In the genomic region with DNA sequence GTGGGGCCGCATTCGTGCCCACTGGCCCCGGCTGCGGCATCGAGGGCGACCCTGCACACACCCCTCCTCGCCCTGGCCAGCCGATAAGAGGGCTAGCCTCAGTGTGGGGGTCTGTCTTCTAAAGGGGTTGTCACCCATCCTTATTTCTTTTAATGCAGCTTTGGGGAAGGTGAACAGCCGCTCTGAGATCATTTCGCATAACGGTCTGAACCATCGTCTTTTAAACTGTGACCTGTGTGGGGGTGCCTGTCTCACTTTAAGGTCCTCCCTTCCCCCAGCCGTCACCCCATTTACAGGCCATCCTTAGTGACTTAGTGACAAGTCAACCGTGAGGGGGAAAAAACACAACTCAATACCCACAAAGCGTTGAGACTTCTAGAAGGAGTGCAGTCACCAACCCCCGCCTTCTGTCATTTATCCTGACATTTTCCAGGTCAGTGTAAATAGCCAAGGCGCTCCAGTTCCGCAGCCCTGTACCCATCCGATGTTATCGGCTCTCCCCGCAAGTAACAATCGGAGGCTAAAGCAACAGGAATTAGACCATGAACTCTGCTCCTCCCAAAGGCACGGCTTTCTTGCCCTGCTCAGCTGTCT, we compare ENCODE assay signal across 7 cellular contexts. TPM values are rescaled to one million over a fixed set of nuclear protein-coding genes. Genes with fewer than 3 reads are reported as not detected.
DNase-seq lines count a peak whose midpoint lies in the region; FAIRE-seq and TF ChIP-seq lines count a peak whose summit lies in the region.

No MANE protein-coding gene starts in this region.

- in situ Hi-C loops in GM13976 (cut with MboI; ENCODE audit: low sequenced_read_pairs, unreplicated experiment) = loop anchor here (25.0 kb wide), 1 partner anchor 104 kb away; no protein-coding TSS in a partner anchor

- H3K36me3 ChIP-seq in bronchial epithelial cell (ENCODE audit: control insufficient read depth, insufficient read depth, low read length) (no peaks in the 10 kb centered on the region), kidney epithelial cell (ENCODE audit: control insufficient read depth, insufficient read depth, low read length) (no peaks in the 10 kb centered on the region)

- H3K4me3 ChIP-seq in bronchial epithelial cell (ENCODE audit: low read depth, low read length) (peak overlapping the region; percentile 84), kidney epithelial cell (ENCODE audit: low read depth, low read length) (peak overlapping the region; percentile 75)

- H3K27me3 ChIP-seq in bronchial epithelial cell (ENCODE audit: control insufficient read depth, insufficient read depth, low read length) (no peaks in the 10 kb centered on the region), kidney epithelial cell (ENCODE audit: control insufficient read depth, insufficient read depth, low read length) (no peaks in the 10 kb centered on the region)

- FAIRE-seq in H54 (lab: Jason Lieb, UNC) = no peak
- no peak for FAIRE-seq in bronchial epithelial cell (lab: Jason Lieb, UNC)

- 0 out of 2 replicates have a peak, but pooled peaks have one; percentile 15 for TF ChIP-seq POLR2A in H54 (IDR thresholded peaks at IDR 0.05; ENCODE audit: low read depth, low read length)

- DNase-seq in GM13976 (ENCODE audit: low spot score) (peak; percentile 41), H54 (ENCODE audit: insufficient read length, low spot score) (no peak), NAMALWA (ENCODE audit: low spot score) (peak; percentile 65), bronchial epithelial cell (ENCODE audit: low read depth) (no peak), kidney epithelial cell (ENCODE audit: low read depth) (no peak), epidermal melanocyte (ENCODE audit: insufficient read length, low spot score) (no peak)
- DNase-seq in stimulated activated CD8-positive, alpha-beta memory T cell treated with anti-CD3 and anti-CD28 coated beads, Interleukin-12 subunit alpha, Interleukin-12 subunit beta, amount 100 ng/mL, for 4 hours (ENCODE audit: low read depth) = peak; percentile 0

- TF ChIP-seq CTCF in GM13976 (IDR thresholded peaks at IDR 0.05; ENCODE audit: borderline replicate concordance, control extremely low read depth, extremely low read depth, insufficient read depth, missing control alignments) = no peak
- TF ChIP-seq CTCF in bronchial epithelial cell (IDR thresholded peaks at IDR 0.05; ENCODE audit: insufficient read depth, low read length, severe bottlenecking) = no peak
- no peak for TF ChIP-seq CTCF in kidney epithelial cell (IDR thresholded peaks at IDR 0.05; ENCODE audit: insufficient read depth, low read length, poor library complexity, severe bottlenecking)

RNA-seq across cellular contexts. Expression of a gene that starts 0.5 kb away (rescaled TPM):
- total RNA-seq in bronchial epithelial cell (2.6 and 4.7 TPM in 2 replicates), kidney epithelial cell (7.6 and 7.9 TPM in 2 replicates)

Comparison
In these comparisons a context has a peak if more than half of its experiments do, and no peak if none do; other contexts are left out.
1. DNase-seq: peak in GM13976 (single experiment), NAMALWA (single experiment) and stimulated activated CD8-positive, alpha-beta memory T cell treated with anti-CD3 and anti-CD28 coated beads, Interleukin-12 subunit alpha, Interleukin-12 subunit beta, amount 100 ng/mL, for 4 hours (single experiment); none in H54 (single experiment), bronchial epithelial cell (single experiment), kidney epithelial cell (single experiment) and epidermal melanocyte (single experiment).